In the genomic region with DNA sequence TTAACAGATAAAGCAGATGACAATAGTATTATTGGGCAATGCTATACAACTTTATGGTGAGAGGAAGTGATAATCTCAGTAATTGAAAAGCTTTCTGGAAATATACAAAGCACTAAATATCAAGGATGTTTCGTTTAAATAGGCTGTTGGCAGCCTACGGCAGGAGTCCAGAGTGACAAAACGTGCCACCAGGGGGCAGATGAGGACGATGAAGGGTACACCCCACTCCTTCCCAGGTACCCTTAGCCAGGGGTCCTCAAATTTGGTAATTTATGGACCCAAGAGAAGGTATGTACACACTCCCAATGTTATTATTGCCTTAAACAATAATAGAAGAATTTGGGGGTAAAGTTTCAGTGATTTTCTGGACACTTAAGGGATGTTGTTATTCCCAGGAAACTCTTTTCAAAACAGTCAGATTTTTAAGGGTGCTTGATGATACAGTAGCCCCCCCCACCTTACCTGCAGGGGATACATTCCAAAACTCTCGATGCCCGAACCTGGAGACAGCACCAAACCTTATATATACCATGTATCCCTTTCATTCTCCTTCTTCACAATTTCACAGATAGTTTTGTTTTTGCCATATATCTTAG, we compare ENCODE assay signal across 8 cellular contexts. TPM values are rescaled to one million over a fixed set of nuclear protein-coding genes. Genes with fewer than 3 reads are reported as not detected.
DNase-seq lines count a peak whose midpoint lies in the region; ATAC-seq and TF ChIP-seq lines count a peak whose summit lies in the region.
"Had no signal": no experiment of that assay in that cellular context is flagged by ENCODE, and none has a peak within 500 bp of the region (broad histone marks: within the 10 kb centered on the region; RNA-seq: fewer than 3 reads in every experiment).

No MANE protein-coding gene starts in this region.

- H3K4me1 Mint-ChIP-seq in brain (peaks cover 34% of the 10 kb centered on the region), mesothelial cell of epicardium (peaks cover 6% of the 10 kb centered on the region)

- H3K4me3 Mint-ChIP-seq in brain = peak overlapping the region; percentile 42 to 87 (median 86)
- H3K4me3 Mint-ChIP-seq in mesothelial cell of epicardium = peak overlapping the region; percentile 15
- H3K4me3 Mint-ChIP-seq: stimulated activated naive CD8-positive, alpha-beta T cell treated with anti-CD3 and anti-CD28 coated beads, Interleukin-15, Interleukin-2, amounts not matched to agents 100 ng/mL and 50 ng/mL, for 24 hours had no signal

- peaks cover 0 to 17% (median 6%) of the 10 kb centered on the region in 5 experiments for H3K9me3 Mint-ChIP-seq in brain
- peaks cover 2% of the 10 kb centered on the region for H3K9me3 Mint-ChIP-seq in mesothelial cell of epicardium
- H3K9me3 Mint-ChIP-seq: stimulated activated naive CD8-positive, alpha-beta T cell treated with anti-CD3 and anti-CD28 coated beads, Interleukin-15, Interleukin-2, amounts not matched to agents 100 ng/mL and 50 ng/mL, for 24 hours had no signal

- no peaks in the 10 kb centered on the region for H3K36me3 ChIP-seq in KMS-11 (ENCODE audit: insufficient read depth)

- peak; percentile 1 for DNase-seq in EL
- DNase-seq in mesothelial cell of epicardium (ENCODE audit: low spot score in 2 of 2, unreplicated experiment in 2 of 2) = peak; percentile 43 to 68
- DNase-seq in foreskin melanocyte = no peak

- ATAC-seq in HG03039 (IDR thresholded peaks at IDR 0.05; ENCODE audit: unreplicated experiment) = no peak
- ATAC-seq in HG03439 (IDR thresholded peaks at IDR 0.05; ENCODE audit: unreplicated experiment) = no peak

- H3K27ac ChIP-seq in KMS-11 = no peak overlapping the region

- H3K4me3 ChIP-seq in KMS-11 (IDR thresholded peaks at IDR 0.05; ENCODE audit: insufficient read depth, low read depth, low read length) = no peak overlapping the region

- no peak overlapping the region for H3K9ac ChIP-seq in KMS-11

- H3K27me3 ChIP-seq in KMS-11 (ENCODE audit: insufficient read depth, low read depth) = no peaks in the 10 kb centered on the region

- TF ChIP-seq CTCF in KMS-11 (conservative IDR thresholded peaks at IDR 0.05; ENCODE audit: low read depth, low read length) = peak; percentile 62
- TF ChIP-seq CTCF in brain (conservative IDR thresholded peaks at IDR 0.05) = peak; percentile 77 to 86
- TF ChIP-seq CTCF in mesothelial cell of epicardium (IDR thresholded peaks at IDR 0.05; ENCODE audit: unreplicated experiment) = peak; percentile 72

- no peaks in the 10 kb centered on the region for H3K79me2 ChIP-seq in KMS-11 (ENCODE audit: insufficient read depth, low read depth)

- H3K36me3 Mint-ChIP-seq in brain (peaks cover 3% of the 10 kb centered on the region), mesothelial cell of epicardium (peaks cover 3% of the 10 kb centered on the region)

- H3K4me1 ChIP-seq in KMS-11 (ENCODE audit: low read depth, poor library complexity, severe bottlenecking) = no peaks in the 10 kb centered on the region

- no peaks in the 10 kb centered on the region for H4K20me1 ChIP-seq in KMS-11 (ENCODE audit: insufficient read depth)

- H3K4me2 ChIP-seq in KMS-11 = no peak overlapping the region

- H3K27ac Mint-ChIP-seq in brain (peak overlapping the region in 1 of 5 experiments; percentile 94), mesothelial cell of epicardium (no peak overlapping the region)
- H3K27ac Mint-ChIP-seq: stimulated activated naive CD8-positive, alpha-beta T cell treated with anti-CD3 and anti-CD28 coated beads, Interleukin-15, Interleukin-2, amounts not matched to agents 100 ng/mL and 50 ng/mL, for 24 hours had no signal

- no peak overlapping the region for H2AFZ ChIP-seq in KMS-11 (ENCODE audit: low read depth)

- no peaks in the 10 kb centered on the region for H3K27me3 Mint-ChIP-seq in brain
- H3K27me3 Mint-ChIP-seq in mesothelial cell of epicardium (ENCODE audit: low read depth) = peaks cover 23% of the 10 kb centered on the region

RNA-seq across cellular contexts. Expression of gene MAGEL2, which starts 1.4 kb away (rescaled TPM):
- polyA plus RNA-seq in brain (ENCODE audit: insufficient read depth, low read depth, low replicate concordance) = 1.3 TPM
- 10.9 to 11.2 TPM (median 10.9 TPM) in 3 replicates for total RNA-seq in mesothelial cell of epicardium

RNA-seq across cellular contexts. Expression of gene NDN, which starts 38.1 kb away (rescaled TPM):
- polyA plus RNA-seq in brain (ENCODE audit: insufficient read depth, low read depth, low replicate concordance) = 64.0 TPM
- total RNA-seq in mesothelial cell of epicardium = 84.8 to 89.0 TPM (median 85.8 TPM) in 3 replicates
